In the genomic region with DNA sequence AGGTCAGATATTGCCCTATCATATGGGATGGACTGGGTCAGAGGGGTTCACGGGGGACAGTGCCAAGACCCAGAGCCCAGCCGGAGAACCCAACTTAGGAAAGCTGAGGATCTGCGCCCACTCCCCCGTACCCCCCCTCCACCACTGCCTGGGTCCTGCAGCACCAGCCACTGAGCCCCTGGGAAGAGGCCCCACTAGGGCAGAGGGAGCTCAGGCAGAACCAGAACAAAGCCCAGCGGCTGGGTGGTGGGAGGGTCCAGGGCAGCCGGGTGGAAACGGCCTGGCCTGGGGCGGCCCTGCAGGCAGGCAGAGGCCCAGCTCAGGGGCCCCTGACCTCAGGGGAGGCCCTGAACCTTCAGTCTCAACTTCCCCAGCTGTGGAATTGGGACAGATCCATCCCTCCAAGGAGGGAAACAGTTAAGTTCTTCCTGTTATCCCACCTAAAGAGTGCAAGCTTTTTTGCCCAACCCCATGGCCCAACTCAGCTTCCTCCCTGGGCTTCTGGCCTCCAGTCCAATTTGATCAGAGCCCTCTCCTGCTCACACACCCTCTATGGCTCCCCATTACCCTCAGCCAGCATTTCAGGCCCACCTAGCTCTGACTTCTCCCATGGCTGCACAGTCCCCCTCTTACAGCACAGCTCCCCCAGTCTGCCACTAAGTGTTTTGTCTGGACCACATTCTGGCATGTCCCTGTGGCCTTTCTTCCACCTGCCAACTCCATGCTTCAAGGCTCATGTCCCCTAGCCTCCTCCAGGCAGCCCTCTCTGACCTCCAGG, we compare ENCODE assay signal across 1 cellular context.
A peak's percentile ranks its signal among the peaks of the same experiment; 100 is the strongest.
TF ChIP-seq lines count a peak whose summit lies in the region.

No MANE protein-coding gene starts in this region.

TF ChIP-seq in HepG2, 621 proteins besides CTCF, POLR2A, EP300 and RAD21 (continued from another document and continues in another):
- TF ChIP-seq, protein P1, sequence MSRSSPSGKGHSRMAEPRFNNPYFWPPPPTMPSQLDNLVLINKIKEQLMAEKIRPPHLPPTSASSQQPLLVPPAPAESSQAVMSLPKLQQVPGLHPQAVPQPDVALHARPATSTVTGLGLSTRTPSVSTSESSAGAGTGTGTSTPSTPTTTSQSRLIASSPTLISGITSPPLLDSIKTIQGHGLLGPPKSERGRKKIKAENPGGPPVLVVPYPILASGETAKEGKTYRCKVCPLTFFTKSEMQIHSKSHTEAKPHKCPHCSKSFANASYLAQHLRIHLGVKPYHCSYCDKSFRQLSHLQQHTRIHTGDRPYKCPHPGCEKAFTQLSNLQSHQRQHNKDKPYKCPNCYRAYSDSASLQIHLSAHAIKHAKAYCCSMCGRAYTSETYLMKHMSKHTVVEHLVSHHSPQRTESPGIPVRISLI (CRISPR knock-in tag; IDR thresholded peaks at IDR 0.05; ENCODE audit: borderline replicate concordance): no peak
- TF ChIP-seq PHF21A (CRISPR knock-in tag; IDR thresholded peaks at IDR 0.05) (peak; percentile 11; the same call in 1 of the 2 replicates), SAP130 (CRISPR knock-in tag; IDR thresholded peaks at IDR 0.05; ENCODE audit: low read depth) (peak; percentile 36; the same call in 1 of the 2 replicates), RARA (CRISPR knock-in tag; IDR thresholded peaks at IDR 0.05) (0 out of 2 replicates have a peak, but pooled peaks have one; percentile 17), ASH2L (IDR thresholded peaks at IDR 0.05; ENCODE audit: insufficient read length, low read depth, low read length) (no peak), SPEN (CRISPR knock-in tag; IDR thresholded peaks at IDR 0.05; ENCODE audit: low read depth) (peak; percentile 51; the same call in 1 of the 2 replicates), SATB2 (CRISPR knock-in tag; IDR thresholded peaks at IDR 0.05) (no peak), KDM5B (CRISPR knock-in tag; IDR thresholded peaks at IDR 0.05; ENCODE audit: borderline replicate concordance) (no peak; the same call in 1 of the 2 replicates), RBFOX2 (IDR thresholded peaks at IDR 0.05; ENCODE audit: low read depth, low read length) (peak; percentile 72), GATAD1 (CRISPR knock-in tag; IDR thresholded peaks at IDR 0.05) (no peak), CBX1 (IDR thresholded peaks at IDR 0.05; ENCODE audit: low read depth) (no peak), NR1H2 (CRISPR knock-in tag; IDR thresholded peaks at IDR 0.05; ENCODE audit: borderline replicate concordance, low read depth) (no peak), ZFP36 (IDR thresholded peaks at IDR 0.05; ENCODE audit: borderline replicate concordance, low read depth, low read length, partially characterized antibody) (peak; percentile 9), LCORL (IDR thresholded peaks at IDR 0.05) (no peak), LCORL (CRISPR knock-in tag; IDR thresholded peaks at IDR 0.05) (peak; percentile 17; the same call in 1 of the 2 replicates), WIZ (CRISPR knock-in tag; IDR thresholded peaks at IDR 0.05) (no peak), SIX1 (CRISPR knock-in tag; IDR thresholded peaks at IDR 0.05; ENCODE audit: borderline replicate concordance) (no peak), ZNF468 (CRISPR knock-in tag; IDR thresholded peaks at IDR 0.05) (no peak), ERF (CRISPR knock-in tag; IDR thresholded peaks at IDR 0.05) (no peak), NCOA2 (CRISPR knock-in tag; IDR thresholded peaks at IDR 0.05) (no peak), CHD2 (IDR thresholded peaks at IDR 0.05; ENCODE audit: low read depth, low read length) (no peak), ZNF451 (CRISPR knock-in tag; IDR thresholded peaks at IDR 0.05) (no peak), CHD4 (IDR thresholded peaks at IDR 0.05; ENCODE audit: borderline replicate concordance, low read length) (no peak), ZC3H13 (CRISPR knock-in tag; IDR thresholded peaks at IDR 0.05) (0 out of 2 replicates have a peak, but pooled peaks have one; percentile 12), ZNF367 (CRISPR knock-in tag; IDR thresholded peaks at IDR 0.05; ENCODE audit: borderline replicate concordance) (no peak), ZNF441 (CRISPR knock-in tag; IDR thresholded peaks at IDR 0.05; ENCODE audit: borderline replicate concordance) (no peak)
- TF ChIP-seq, protein P2, sequence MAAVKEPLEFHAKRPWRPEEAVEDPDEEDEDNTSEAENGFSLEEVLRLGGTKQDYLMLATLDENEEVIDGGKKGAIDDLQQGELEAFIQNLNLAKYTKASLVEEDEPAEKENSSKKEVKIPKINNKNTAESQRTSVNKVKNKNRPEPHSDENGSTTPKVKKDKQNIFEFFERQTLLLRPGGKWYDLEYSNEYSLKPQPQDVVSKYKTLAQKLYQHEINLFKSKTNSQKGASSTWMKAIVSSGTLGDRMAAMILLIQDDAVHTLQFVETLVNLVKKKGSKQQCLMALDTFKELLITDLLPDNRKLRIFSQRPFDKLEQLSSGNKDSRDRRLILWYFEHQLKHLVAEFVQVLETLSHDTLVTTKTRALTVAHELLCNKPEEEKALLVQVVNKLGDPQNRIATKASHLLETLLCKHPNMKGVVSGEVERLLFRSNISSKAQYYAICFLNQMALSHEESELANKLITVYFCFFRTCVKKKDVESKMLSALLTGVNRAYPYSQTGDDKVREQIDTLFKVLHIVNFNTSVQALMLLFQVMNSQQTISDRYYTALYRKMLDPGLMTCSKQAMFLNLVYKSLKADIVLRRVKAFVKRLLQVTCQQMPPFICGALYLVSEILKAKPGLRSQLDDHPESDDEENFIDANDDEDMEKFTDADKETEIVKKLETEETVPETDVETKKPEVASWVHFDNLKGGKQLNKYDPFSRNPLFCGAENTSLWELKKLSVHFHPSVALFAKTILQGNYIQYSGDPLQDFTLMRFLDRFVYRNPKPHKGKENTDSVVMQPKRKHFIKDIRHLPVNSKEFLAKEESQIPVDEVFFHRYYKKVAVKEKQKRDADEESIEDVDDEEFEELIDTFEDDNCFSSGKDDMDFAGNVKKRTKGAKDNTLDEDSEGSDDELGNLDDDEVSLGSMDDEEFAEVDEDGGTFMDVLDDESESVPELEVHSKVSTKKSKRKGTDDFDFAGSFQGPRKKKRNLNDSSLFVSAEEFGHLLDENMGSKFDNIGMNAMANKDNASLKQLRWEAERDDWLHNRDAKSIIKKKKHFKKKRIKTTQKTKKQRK (IDR thresholded peaks at IDR 0.05; ENCODE audit: low read length): no peak
- TF ChIP-seq, protein P3, sequence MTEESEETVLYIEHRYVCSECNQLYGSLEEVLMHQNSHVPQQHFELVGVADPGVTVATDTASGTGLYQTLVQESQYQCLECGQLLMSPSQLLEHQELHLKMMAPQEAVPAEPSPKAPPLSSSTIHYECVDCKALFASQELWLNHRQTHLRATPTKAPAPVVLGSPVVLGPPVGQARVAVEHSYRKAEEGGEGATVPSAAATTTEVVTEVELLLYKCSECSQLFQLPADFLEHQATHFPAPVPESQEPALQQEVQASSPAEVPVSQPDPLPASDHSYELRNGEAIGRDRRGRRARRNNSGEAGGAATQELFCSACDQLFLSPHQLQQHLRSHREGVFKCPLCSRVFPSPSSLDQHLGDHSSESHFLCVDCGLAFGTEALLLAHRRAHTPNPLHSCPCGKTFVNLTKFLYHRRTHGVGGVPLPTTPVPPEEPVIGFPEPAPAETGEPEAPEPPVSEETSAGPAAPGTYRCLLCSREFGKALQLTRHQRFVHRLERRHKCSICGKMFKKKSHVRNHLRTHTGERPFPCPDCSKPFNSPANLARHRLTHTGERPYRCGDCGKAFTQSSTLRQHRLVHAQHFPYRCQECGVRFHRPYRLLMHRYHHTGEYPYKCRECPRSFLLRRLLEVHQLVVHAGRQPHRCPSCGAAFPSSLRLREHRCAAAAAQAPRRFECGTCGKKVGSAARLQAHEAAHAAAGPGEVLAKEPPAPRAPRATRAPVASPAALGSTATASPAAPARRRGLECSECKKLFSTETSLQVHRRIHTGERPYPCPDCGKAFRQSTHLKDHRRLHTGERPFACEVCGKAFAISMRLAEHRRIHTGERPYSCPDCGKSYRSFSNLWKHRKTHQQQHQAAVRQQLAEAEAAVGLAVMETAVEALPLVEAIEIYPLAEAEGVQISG (CRISPR knock-in tag; IDR thresholded peaks at IDR 0.05): no peak; the same call in none of the 2 replicates
- TF ChIP-seq, protein P4, sequence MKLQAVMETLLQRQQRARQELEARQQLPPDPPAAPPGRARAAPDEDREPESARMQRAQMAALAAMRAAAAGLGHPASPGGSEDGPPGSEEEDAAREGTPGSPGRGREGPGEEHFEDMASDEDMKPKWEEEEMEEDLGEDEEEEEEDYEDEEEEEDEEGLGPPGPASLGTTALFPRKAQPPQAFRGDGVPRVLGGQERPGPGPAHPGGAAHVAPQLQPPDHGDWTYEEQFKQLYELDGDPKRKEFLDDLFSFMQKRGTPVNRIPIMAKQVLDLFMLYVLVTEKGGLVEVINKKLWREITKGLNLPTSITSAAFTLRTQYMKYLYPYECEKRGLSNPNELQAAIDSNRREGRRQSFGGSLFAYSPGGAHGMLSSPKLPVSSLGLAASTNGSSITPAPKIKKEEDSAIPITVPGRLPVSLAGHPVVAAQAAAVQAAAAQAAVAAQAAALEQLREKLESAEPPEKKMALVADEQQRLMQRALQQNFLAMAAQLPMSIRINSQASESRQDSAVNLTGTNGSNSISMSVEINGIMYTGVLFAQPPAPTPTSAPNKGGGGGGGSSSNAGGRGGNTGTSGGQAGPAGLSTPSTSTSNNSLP (IDR thresholded peaks at IDR 0.05; ENCODE audit: low read depth, low read length): no peak
- TF ChIP-seq, protein P5, sequence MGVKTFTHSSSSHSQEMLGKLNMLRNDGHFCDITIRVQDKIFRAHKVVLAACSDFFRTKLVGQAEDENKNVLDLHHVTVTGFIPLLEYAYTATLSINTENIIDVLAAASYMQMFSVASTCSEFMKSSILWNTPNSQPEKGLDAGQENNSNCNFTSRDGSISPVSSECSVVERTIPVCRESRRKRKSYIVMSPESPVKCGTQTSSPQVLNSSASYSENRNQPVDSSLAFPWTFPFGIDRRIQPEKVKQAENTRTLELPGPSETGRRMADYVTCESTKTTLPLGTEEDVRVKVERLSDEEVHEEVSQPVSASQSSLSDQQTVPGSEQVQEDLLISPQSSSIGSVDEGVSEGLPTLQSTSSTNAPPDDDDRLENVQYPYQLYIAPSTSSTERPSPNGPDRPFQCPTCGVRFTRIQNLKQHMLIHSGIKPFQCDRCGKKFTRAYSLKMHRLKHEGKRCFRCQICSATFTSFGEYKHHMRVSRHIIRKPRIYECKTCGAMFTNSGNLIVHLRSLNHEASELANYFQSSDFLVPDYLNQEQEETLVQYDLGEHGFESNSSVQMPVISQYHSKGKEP (CRISPR knock-in tag; IDR thresholded peaks at IDR 0.05): no peak
- TF ChIP-seq, protein P6, sequence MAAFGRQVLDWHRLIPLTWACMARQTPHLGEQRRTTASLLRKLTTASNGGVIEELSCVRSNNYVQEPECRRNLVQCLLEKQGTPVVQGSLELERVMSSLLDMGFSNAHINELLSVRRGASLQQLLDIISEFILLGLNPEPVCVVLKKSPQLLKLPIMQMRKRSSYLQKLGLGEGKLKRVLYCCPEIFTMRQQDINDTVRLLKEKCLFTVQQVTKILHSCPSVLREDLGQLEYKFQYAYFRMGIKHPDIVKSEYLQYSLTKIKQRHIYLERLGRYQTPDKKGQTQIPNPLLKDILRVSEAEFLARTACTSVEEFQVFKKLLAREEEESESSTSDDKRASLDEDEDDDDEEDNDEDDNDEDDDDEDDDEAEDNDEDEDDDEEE (CRISPR knock-in tag; IDR thresholded peaks at IDR 0.05): no peak
- TF ChIP-seq, protein P7, sequence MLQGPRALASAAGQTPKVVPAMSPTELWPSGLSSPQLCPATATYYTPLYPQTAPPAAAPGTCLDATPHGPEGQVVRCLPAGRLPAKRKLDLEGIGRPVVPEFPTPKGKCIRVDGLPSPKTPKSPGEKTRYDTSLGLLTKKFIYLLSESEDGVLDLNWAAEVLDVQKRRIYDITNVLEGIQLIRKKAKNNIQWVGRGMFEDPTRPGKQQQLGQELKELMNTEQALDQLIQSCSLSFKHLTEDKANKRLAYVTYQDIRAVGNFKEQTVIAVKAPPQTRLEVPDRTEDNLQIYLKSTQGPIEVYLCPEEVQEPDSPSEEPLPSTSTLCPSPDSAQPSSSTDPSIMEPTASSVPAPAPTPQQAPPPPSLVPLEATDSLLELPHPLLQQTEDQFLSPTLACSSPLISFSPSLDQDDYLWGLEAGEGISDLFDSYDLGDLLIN (CRISPR knock-in tag; IDR thresholded peaks at IDR 0.05; ENCODE audit: borderline replicate concordance): no peak
- TF ChIP-seq, protein P8, sequence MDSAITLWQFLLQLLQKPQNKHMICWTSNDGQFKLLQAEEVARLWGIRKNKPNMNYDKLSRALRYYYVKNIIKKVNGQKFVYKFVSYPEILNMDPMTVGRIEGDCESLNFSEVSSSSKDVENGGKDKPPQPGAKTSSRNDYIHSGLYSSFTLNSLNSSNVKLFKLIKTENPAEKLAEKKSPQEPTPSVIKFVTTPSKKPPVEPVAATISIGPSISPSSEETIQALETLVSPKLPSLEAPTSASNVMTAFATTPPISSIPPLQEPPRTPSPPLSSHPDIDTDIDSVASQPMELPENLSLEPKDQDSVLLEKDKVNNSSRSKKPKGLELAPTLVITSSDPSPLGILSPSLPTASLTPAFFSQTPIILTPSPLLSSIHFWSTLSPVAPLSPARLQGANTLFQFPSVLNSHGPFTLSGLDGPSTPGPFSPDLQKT (CRISPR knock-in tag; IDR thresholded peaks at IDR 0.05; ENCODE audit: borderline replicate concordance): no peak
- TF ChIP-seq, protein P9, sequence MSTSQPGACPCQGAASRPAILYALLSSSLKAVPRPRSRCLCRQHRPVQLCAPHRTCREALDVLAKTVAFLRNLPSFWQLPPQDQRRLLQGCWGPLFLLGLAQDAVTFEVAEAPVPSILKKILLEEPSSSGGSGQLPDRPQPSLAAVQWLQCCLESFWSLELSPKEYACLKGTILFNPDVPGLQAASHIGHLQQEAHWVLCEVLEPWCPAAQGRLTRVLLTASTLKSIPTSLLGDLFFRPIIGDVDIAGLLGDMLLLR (CRISPR knock-in tag; IDR thresholded peaks at IDR 0.05): no peak
- TF ChIP-seq, protein P10, sequence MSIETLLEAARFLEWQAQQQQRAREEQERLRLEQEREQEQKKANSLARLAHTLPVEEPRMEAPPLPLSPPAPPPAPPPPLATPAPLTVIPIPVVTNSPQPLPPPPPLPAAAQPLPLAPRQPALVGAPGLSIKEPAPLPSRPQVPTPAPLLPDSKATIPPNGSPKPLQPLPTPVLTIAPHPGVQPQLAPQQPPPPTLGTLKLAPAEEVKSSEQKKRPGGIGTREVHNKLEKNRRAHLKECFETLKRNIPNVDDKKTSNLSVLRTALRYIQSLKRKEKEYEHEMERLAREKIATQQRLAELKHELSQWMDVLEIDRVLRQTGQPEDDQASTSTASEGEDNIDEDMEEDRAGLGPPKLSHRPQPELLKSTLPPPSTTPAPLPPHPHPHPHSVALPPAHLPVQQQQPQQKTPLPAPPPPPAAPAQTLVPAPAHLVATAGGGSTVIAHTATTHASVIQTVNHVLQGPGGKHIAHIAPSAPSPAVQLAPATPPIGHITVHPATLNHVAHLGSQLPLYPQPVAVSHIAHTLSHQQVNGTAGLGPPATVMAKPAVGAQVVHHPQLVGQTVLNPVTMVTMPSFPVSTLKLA (IDR thresholded peaks at IDR 0.05): no peak
- TF ChIP-seq, protein P11, sequence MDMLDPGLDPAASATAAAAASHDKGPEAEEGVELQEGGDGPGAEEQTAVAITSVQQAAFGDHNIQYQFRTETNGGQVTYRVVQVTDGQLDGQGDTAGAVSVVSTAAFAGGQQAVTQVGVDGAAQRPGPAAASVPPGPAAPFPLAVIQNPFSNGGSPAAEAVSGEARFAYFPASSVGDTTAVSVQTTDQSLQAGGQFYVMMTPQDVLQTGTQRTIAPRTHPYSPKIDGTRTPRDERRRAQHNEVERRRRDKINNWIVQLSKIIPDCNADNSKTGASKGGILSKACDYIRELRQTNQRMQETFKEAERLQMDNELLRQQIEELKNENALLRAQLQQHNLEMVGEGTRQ (IDR thresholded peaks at IDR 0.05; ENCODE audit: low read depth, low read length): no peak
- TF ChIP-seq, protein P11 (CRISPR knock-in tag; IDR thresholded peaks at IDR 0.05; ENCODE audit: borderline replicate concordance): no peak
